Comparison of ENCODE assay signal across 22 cellular contexts in the genomic region with DNA sequence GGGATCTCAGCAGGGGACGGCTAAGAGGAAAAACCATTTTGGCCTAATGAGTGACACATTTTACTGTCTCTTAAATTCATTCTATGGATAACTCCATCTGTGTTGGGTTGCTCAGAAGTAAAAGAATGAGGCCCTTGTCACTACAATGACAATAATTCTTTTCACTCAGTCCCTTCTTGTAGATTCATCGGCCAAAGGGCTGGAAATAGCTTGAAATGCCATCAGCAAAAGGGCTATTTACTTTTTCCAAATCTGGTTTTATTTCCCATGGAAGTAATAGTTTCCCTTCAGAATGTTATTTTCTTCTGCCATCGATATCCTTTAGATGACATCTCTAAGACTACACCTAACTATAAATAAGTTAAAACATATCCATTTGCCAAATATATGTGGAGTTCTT. TPM values are rescaled to one million over a fixed set of nuclear protein-coding genes. Genes with fewer than 3 reads are reported as not detected.
"Had no signal": no experiment of that assay in that cellular context is flagged by ENCODE, and none has a peak within 500 bp of the region (broad histone marks: within the 10 kb centered on the region; RNA-seq: fewer than 3 reads in every experiment).

No MANE protein-coding gene starts in this region.

- H3K4me3 Mint-ChIP-seq: activated CD4-positive, alpha-beta memory T cell treated with anti-CD3 and anti-CD28 coated beads for 36 hours; activated naive CD4-positive, alpha-beta T cell treated with anti-CD3 and anti-CD28 coated beads, Interleukin-2, amount 10 ng/mL, durations not matched to agents 7 days and 5 days; activated T-cell treated with anti-CD3 and anti-CD28 coated beads, Interleukin-2, amount 50 U/mL, for 72 hours; nephron progenitor cell; T-helper 1 cell treated with Interleukin-12 subunit alpha and Interleukin-12 subunit beta and Interleukin-4 antibody, amounts not matched to agents 30 μg/mL and 1 μg/mL, for 36 hours had no signal

- H3K36me3 Mint-ChIP-seq: activated CD4-positive, alpha-beta memory T cell treated with anti-CD3 and anti-CD28 coated beads for 36 hours; activated naive CD4-positive, alpha-beta T cell treated with anti-CD3 and anti-CD28 coated beads, Interleukin-2, amount 10 ng/mL, durations not matched to agents 7 days and 5 days had no signal

- H3K79me2 ChIP-seq: parathyroid adenoma had no signal

- H3K4me1 Mint-ChIP-seq: activated naive CD4-positive, alpha-beta T cell treated with anti-CD3 and anti-CD28 coated beads, Interleukin-2, amount 10 ng/mL, durations not matched to agents 7 days and 5 days had no signal

- ATAC-seq: activated T-cell treated with anti-CD3 and anti-CD28 coated beads, Interleukin-2, amount 50 U/mL, for 72 hours; left cardiac atrium; mucosa of descending colon had no signal

- H3K4me1 ChIP-seq: parathyroid adenoma, spleen had no signal

- H3K27me3 ChIP-seq: gastrocnemius medialis, tibial artery had no signal

- H3K9ac ChIP-seq: parathyroid adenoma had no signal

- H3K27ac ChIP-seq: gastrocnemius medialis, parathyroid adenoma, spleen, tibial artery had no signal

- H3K27ac Mint-ChIP-seq: activated CD4-positive, alpha-beta memory T cell treated with anti-CD3 and anti-CD28 coated beads for 36 hours; activated naive CD4-positive, alpha-beta T cell treated with anti-CD3 and anti-CD28 coated beads, Interleukin-2, amount 10 ng/mL, durations not matched to agents 7 days and 5 days; activated T-cell treated with anti-CD3 and anti-CD28 coated beads, Interleukin-2, amount 50 U/mL, for 72 hours; nephron progenitor cell; T-helper 1 cell treated with Interleukin-12 subunit alpha and Interleukin-12 subunit beta and Interleukin-4 antibody, amounts not matched to agents 30 μg/mL and 1 μg/mL, for 36 hours had no signal

- DNase-seq: activated CD4-positive, alpha-beta memory T cell treated with anti-CD3 and anti-CD28 coated beads for 36 hours; activated CD4-positive, alpha-beta T cell treated with anti-CD3 and anti-CD28 coated beads for 4 hours; activated CD4-positive, CD25-positive, alpha-beta regulatory T cell; activated effector memory CD4-positive, alpha-beta T cell treated with anti-CD3 and anti-CD28 coated beads, Interleukin-2, amount 50 U/mL, for 16 hours; activated naive CD4-positive, alpha-beta T cell treated with anti-CD3 and anti-CD28 coated beads, Interleukin-2, amount 10 ng/mL, durations not matched to agents 7 days and 5 days; activated T-cell treated with anti-CD3 and anti-CD28 coated beads, Interleukin-2, amount 50 U/mL, for 72 hours; effector CD4-positive, alpha-beta T cell; gastrocnemius medialis; left cardiac atrium; mesenchymal stem cell; mucosa of descending colon; nephron progenitor cell; retina; spleen; stimulated activated CD4-positive, alpha-beta T cell treated with anti-CD3 and anti-CD28 coated beads, Interleukin-4, amount 100 ng/mL, for 1 hour; stimulated activated naive CD4-positive, alpha-beta T cell treated with Interleukin-2 at 50 U/mL for 16 hours; tibial artery had no signal

- H3K9me3 Mint-ChIP-seq: activated CD4-positive, alpha-beta memory T cell treated with anti-CD3 and anti-CD28 coated beads for 36 hours; activated naive CD4-positive, alpha-beta T cell treated with anti-CD3 and anti-CD28 coated beads, Interleukin-2, amount 10 ng/mL, durations not matched to agents 7 days and 5 days; activated T-cell treated with anti-CD3 and anti-CD28 coated beads, Interleukin-2, amount 50 U/mL, for 72 hours; nephron progenitor cell; T-helper 1 cell treated with Interleukin-12 subunit alpha and Interleukin-12 subunit beta and Interleukin-4 antibody, amounts not matched to agents 30 μg/mL and 1 μg/mL, for 36 hours had no signal

- H3K9me3 ChIP-seq: gastrocnemius medialis, mucosa of descending colon, spleen, tibial artery had no signal

- H2AFZ ChIP-seq: parathyroid adenoma had no signal

RNA-seq across cellular contexts. Expression of gene MEPE, which starts 7.4 kb away (rescaled TPM):
- total RNA-seq: activated CD4-positive, alpha-beta memory T cell treated with anti-CD3 and anti-CD28 coated beads for 36 hours; activated T-cell treated with anti-CD3 and anti-CD28 coated beads, Interleukin-2, amount 50 U/mL, for 72 hours; cerebellum; gastrocnemius medialis; left cardiac atrium; lower leg skin; mucosa of descending colon; spleen; urinary bladder had no signal

RNA-seq across cellular contexts. Expression of gene IBSP, which starts 40.8 kb away (rescaled TPM):
- total RNA-seq: activated CD4-positive, alpha-beta memory T cell treated with anti-CD3 and anti-CD28 coated beads for 36 hours; activated T-cell treated with anti-CD3 and anti-CD28 coated beads, Interleukin-2, amount 50 U/mL, for 72 hours; gastrocnemius medialis; left cardiac atrium; lower leg skin; mucosa of descending colon; spleen; urinary bladder had no signal
